ENCODE assay signal across 1 cellular context in the genomic region with DNA sequence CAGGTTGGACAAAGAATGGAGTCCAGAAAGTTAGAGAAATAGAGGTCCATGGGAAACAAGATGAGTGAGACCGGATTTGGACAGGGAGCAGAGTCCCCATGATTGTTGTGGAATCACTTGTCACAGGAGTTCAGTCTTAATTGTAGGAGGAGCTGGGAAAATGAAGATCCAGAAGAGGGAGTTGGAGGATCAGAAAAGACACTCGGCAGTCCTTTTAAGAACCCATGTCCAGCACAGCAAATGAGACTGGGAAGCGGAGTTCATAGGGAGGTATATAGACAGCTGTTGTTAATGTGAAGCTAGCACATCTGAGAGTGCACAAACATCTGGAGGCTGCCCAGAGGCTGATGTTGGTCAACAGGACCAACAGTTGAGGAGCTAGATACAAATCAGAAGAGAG.
TF ChIP-seq lines count a peak whose summit lies in the region.

No MANE protein-coding gene starts in this region.

TF ChIP-seq in GM23338, 12 proteins besides CTCF, POLR2A, EP300 and RAD21 (continued from another document):
- TF ChIP-seq, protein P1, sequence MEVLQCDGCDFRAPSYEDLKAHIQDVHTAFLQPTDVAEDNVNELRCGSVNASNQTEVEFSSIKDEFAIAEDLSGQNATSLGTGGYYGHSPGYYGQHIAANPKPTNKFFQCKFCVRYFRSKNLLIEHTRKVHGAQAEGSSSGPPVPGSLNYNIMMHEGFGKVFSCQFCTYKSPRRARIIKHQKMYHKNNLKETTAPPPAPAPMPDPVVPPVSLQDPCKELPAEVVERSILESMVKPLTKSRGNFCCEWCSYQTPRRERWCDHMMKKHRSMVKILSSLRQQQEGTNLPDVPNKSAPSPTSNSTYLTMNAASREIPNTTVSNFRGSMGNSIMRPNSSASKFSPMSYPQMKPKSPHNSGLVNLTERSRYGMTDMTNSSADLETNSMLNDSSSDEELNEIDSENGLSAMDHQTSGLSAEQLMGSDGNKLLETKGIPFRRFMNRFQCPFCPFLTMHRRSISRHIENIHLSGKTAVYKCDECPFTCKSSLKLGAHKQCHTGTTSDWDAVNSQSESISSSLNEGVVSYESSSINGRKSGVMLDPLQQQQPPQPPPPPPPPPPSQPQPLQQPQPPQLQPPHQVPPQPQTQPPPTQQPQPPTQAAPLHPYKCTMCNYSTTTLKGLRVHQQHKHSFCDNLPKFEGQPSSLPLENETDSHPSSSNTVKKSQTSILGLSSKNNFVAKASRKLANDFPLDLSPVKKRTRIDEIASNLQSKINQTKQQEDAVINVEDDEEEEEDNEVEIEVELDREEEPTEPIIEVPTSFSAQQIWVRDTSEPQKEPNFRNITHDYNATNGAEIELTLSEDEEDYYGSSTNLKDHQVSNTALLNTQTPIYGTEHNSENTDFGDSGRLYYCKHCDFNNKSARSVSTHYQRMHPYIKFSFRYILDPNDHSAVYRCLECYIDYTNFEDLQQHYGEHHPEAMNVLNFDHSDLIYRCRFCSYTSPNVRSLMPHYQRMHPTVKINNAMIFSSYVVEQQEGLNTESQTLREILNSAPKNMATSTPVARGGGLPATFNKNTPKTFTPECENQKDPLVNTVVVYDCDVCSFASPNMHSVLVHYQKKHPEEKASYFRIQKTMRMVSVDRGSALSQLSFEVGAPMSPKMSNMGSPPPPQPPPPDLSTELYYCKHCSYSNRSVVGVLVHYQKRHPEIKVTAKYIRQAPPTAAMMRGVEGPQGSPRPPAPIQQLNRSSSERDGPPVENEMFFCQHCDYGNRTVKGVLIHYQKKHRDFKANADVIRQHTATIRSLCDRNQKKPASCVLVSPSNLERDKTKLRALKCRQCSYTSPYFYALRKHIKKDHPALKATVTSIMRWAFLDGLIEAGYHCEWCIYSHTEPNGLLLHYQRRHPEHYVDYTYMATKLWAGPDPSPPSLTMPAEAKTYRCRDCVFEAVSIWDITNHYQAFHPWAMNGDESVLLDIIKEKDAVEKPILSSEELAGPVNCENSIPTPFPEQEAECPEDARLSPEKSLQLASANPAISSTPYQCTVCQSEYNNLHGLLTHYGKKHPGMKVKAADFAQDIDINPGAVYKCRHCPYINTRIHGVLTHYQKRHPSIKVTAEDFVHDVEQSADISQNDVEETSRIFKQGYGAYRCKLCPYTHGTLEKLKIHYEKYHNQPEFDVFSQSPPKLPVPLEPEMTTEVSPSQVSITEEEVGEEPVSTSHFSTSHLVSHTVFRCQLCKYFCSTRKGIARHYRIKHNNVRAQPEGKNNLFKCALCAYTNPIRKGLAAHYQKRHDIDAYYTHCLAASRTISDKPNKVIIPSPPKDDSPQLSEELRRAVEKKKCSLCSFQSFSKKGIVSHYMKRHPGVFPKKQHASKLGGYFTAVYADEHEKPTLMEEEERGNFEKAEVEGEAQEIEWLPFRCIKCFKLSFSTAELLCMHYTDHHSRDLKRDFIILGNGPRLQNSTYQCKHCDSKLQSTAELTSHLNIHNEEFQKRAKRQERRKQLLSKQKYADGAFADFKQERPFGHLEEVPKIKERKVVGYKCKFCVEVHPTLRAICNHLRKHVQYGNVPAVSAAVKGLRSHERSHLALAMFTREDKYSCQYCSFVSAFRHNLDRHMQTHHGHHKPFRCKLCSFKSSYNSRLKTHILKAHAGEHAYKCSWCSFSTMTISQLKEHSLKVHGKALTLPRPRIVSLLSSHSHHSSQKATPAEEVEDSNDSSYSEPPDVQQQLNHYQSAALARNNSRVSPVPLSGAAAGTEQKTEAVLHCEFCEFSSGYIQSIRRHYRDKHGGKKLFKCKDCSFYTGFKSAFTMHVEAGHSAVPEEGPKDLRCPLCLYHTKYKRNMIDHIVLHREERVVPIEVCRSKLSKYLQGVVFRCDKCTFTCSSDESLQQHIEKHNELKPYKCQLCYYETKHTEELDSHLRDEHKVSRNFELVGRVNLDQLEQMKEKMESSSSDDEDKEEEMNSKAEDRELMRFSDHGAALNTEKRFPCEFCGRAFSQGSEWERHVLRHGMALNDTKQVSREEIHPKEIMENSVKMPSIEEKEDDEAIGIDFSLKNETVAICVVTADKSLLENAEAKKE (CRISPR knock-in tag; IDR thresholded peaks at IDR 0.05), result no peak
- TF ChIP-seq EZH2 (IDR thresholded peaks at IDR 0.05; ENCODE audit: low read depth, unreplicated experiment) (no peak), ZNF114 (CRISPR knock-in tag; IDR thresholded peaks at IDR 0.05) (no peak), STAT1 (IDR thresholded peaks at IDR 0.05; ENCODE audit: unreplicated experiment) (no peak)
